ENCODE assay signal across 15 cellular contexts in the genomic region with DNA sequence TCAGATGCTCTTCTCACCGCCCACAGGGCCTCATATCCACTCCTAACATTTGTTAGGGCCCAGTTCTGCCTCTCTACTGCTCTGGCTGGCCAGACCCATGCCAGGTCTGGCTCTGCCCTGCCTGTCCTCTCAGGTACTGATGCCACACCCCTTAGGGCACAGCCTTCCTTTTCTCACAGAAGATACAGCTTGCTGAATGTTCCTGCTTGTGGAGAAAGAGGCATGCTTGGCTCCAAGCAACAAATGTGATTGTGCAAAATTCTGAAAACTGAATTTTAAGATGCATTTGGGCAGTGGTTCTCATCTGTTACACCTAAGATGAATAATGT.
"Had no signal": no experiment of that assay in that cellular context is flagged by ENCODE, and none has a peak within 500 bp of the region (broad histone marks: within the 10 kb centered on the region; RNA-seq: fewer than 3 reads in every experiment).

No MANE protein-coding gene starts in this region.

- H3K4me3 Mint-ChIP-seq: activated CD4-positive, alpha-beta memory T cell treated with anti-CD3 and anti-CD28 coated beads for 36 hours; activated CD4-positive, alpha-beta T cell treated with anti-CD3 and anti-CD28 coated beads for 36 hours; activated naive CD8-positive, alpha-beta T cell; activated T-helper 1 cell treated with anti-CD3 and anti-CD28 coated beads, Interleukin-12 subunit alpha, Interleukin-12 subunit beta, Interleukin-2, Interleukin-4 antibody, amounts not matched to agents 30 ng/mL and 10 ng/mL and 1 ng/mL, durations not matched to agents 14 hours and 24 hours and 36 hours; mesothelial cell of epicardium; neural crest cell; stimulated activated naive B cell treated with anti-CD40 and anti-IgM and Interleukin-4, amounts not matched to agents 10 μg/mL and 1 μg/mL and 100 μg/mL, for 72 hours; T-cell; WTC11 had no signal

- DNase-seq: activated CD4-positive, alpha-beta memory T cell treated with anti-CD3 and anti-CD28 coated beads for 36 hours; activated CD4-positive, alpha-beta T cell treated with anti-CD3 and anti-CD28 coated beads for 36 hours; activated T-cell treated with anti-CD3 and anti-CD28 coated beads for 4 hours; stimulated activated CD4-positive, alpha-beta T cell treated with anti-CD3 and anti-CD28 coated beads, Interleukin-4, amount 100 ng/mL, for 24 hours; stimulated activated naive B cell treated with anti-CD40 and anti-IgM and Interleukin-4, amounts not matched to agents 10 μg/mL and 1 μg/mL and 100 μg/mL, for 72 hours; T-cell; upper lobe of right lung had no signal

- H3K4me1 ChIP-seq: prostate gland had no signal

- H3K9me3 ChIP-seq: prostate gland, upper lobe of right lung had no signal

- H3K27ac Mint-ChIP-seq: activated CD4-positive, alpha-beta memory T cell treated with anti-CD3 and anti-CD28 coated beads for 36 hours; activated CD4-positive, alpha-beta T cell treated with anti-CD3 and anti-CD28 coated beads for 36 hours; activated naive CD8-positive, alpha-beta T cell; activated T-helper 1 cell treated with anti-CD3 and anti-CD28 coated beads, Interleukin-12 subunit alpha, Interleukin-12 subunit beta, Interleukin-2, Interleukin-4 antibody, amounts not matched to agents 30 ng/mL and 10 ng/mL and 1 ng/mL, durations not matched to agents 14 hours and 24 hours and 36 hours; mesothelial cell of epicardium; T-cell; WTC11 had no signal

- H3K27ac ChIP-seq: epithelial cell of prostate, prostate gland, upper lobe of right lung had no signal

- H3K36me3 ChIP-seq: prostate gland had no signal

- H3K36me3 Mint-ChIP-seq: stimulated activated naive B cell treated with anti-CD40 and anti-IgM and Interleukin-4, amounts not matched to agents 10 μg/mL and 1 μg/mL and 100 μg/mL, for 72 hours; WTC11 had no signal

- H3K4me3 ChIP-seq: prostate gland, upper lobe of right lung had no signal

- ATAC-seq: activated CD4-positive, alpha-beta T cell treated with anti-CD3 and anti-CD28 coated beads for 36 hours; sciatic nerve; stimulated activated naive B cell treated with anti-CD40 and anti-IgM and Interleukin-4, amounts not matched to agents 10 μg/mL and 1 μg/mL and 100 μg/mL, for 72 hours; T-cell; WTC11 had no signal

- H3K9me3 Mint-ChIP-seq: activated CD4-positive, alpha-beta memory T cell treated with anti-CD3 and anti-CD28 coated beads for 36 hours; activated T-helper 1 cell treated with anti-CD3 and anti-CD28 coated beads, Interleukin-12 subunit alpha, Interleukin-12 subunit beta, Interleukin-2, Interleukin-4 antibody, amounts not matched to agents 30 ng/mL and 10 ng/mL and 1 ng/mL, durations not matched to agents 14 hours and 24 hours and 36 hours; mesothelial cell of epicardium; neural crest cell; stimulated activated naive B cell treated with anti-CD40 and anti-IgM and Interleukin-4, amounts not matched to agents 10 μg/mL and 1 μg/mL and 100 μg/mL, for 72 hours; T-cell; WTC11 had no signal

- H3K27me3 ChIP-seq: upper lobe of right lung had no signal

- H3K27me3 Mint-ChIP-seq: activated CD4-positive, alpha-beta memory T cell treated with anti-CD3 and anti-CD28 coated beads for 36 hours; activated CD4-positive, alpha-beta T cell treated with anti-CD3 and anti-CD28 coated beads for 36 hours; activated naive CD8-positive, alpha-beta T cell; T-cell had no signal
